ENCODE assay signal across 10 cellular contexts in genomic region chr14:64758025-64758521, GRCh38. TPM values are rescaled to one million over a fixed set of nuclear protein-coding genes. Genes with fewer than 3 reads are reported as not detected.
A peak's percentile ranks its signal among the peaks of the same experiment; 100 is the strongest.
DNase-seq lines count a peak whose midpoint lies in the region; ATAC-seq and TF ChIP-seq lines count a peak whose summit lies in the region.
"Had no signal": no experiment of that assay in that cellular context is flagged by ENCODE, and none has a peak within 500 bp of the region (broad histone marks: within the 10 kb centered on the region; RNA-seq: fewer than 3 reads in every experiment).

No MANE protein-coding gene starts in this region.

- H3K9me3 ChIP-seq in ovary = no peaks in the 10 kb centered on the region

- TF ChIP-seq CTCF in foreskin keratinocyte (conservative IDR thresholded peaks at IDR 0.05) (no peak), ovary (IDR thresholded peaks at IDR 0.05) (no peak)

- H3K27me3 ChIP-seq in foreskin keratinocyte = no peaks in the 10 kb centered on the region
- no peaks in the 10 kb centered on the region for H3K27me3 ChIP-seq in ovary

- ATAC-seq in foreskin keratinocyte (peak; percentile 27), GM18870 (IDR thresholded peaks at IDR 0.05; ENCODE audit: unreplicated experiment) (no peak)
- ATAC-seq: Panc1 had no signal

- H3K4me1 ChIP-seq in foreskin keratinocyte = peaks cover 48% of the 10 kb centered on the region
- H3K4me1 ChIP-seq in ovary (ENCODE audit: insufficient read depth) = peaks cover 28% of the 10 kb centered on the region

- DNase-seq in DMS79 treated with DMSO at 0.1 percent for 48 hours (lab: John Stamatoyannopoulos, UW) = peak; percentile 77
- DNase-seq in RPMI8226 = peak; percentile 24
- peak; percentile 94 to 98 for DNase-seq in foreskin keratinocyte
- peak in 3 of 5 donors; percentile 37 to 54 (median 39) for DNase-seq in ovary
- no peak for DNase-seq in NK-92 (lab: John Stamatoyannopoulos, UW; ENCODE audit: unreplicated experiment)
- DNase-seq in activated T-cell treated with anti-CD3 and anti-CD28 coated beads, Interleukin-2, amount 50 U/mL, for 1 hour = no peak
- no peak for DNase-seq in epidermal melanocyte (ENCODE audit: insufficient read length, low spot score)
- DNase-seq: GDM1 had no signal

- TF ChIP-seq POLR2A in ovary (IDR thresholded peaks at IDR 0.05) = no peak

- intact Hi-C loops in ovary (cut with DNase I) = loop anchor here in 1 of 4 donors (5.0 kb wide), 1 partner anchor 41 kb away; no protein-coding TSS in a partner anchor

- H3K4me3 ChIP-seq in ovary = no peak overlapping the region

- H3K27ac ChIP-seq in foreskin keratinocyte (peak overlapping the region; percentile 99), ovary (peak overlapping the region; percentile 31 to 53)

- WGBS in ovary, 3 donors = 30 to 56% (median 53%) methylated on average over 3 of the region's 3 CpGs

- no peaks in the 10 kb centered on the region for H3K36me3 ChIP-seq in ovary

- no peak for TF ChIP-seq EP300 in ovary (IDR thresholded peaks at IDR 0.05)

RNA-seq across cellular contexts. Expression of gene PLEKHG3, which starts 53.8 kb away (rescaled TPM):
- total RNA-seq in foreskin keratinocyte = 84.7 and 99.7 TPM in 2 replicates
- 41.3 and 47.0 TPM in 2 replicates for polyA plus RNA-seq in foreskin keratinocyte
- total RNA-seq in ovary = 10 to 100 TPM; 17.5 to 92.9 (median 78.4) TPM
- 10 to 100 TPM; 26.3 to 34.2 TPM for polyA plus RNA-seq in ovary

Comparison
In these comparisons a context has a peak if more than half of its experiments do, and no peak if none do; other contexts are left out.
1. DNase-seq: peak in DMS79 treated with DMSO at 0.1 percent for 48 hours (single experiment), RPMI8226 (single experiment), foreskin keratinocyte (2 of 2) and ovary (3 of 5); none in NK-92 (single experiment), activated T-cell treated with anti-CD3 and anti-CD28 coated beads, Interleukin-2, amount 50 U/mL, for 1 hour (single experiment) and epidermal melanocyte (single experiment).